In the genomic region with DNA sequence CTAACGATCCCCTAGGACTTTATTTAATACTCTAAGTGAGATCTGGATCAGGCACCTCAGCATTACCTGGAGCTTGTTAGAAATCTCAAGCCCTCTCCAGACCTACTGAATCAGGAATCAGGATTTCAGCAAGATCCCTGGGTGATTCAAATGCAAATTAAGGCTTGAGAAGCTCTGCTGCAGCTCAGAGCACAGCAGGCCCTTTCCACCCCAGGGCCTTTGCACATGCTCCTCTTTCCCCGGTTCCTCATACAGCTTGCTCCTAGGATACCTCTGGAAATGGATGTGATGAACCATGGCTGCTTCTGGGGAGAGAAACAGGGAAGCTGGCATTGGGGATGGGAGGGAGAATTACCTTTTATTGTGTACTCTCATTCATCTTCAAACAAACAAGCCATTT, we compare ENCODE assay signal across 1 cellular context.
TF ChIP-seq lines count a peak whose summit lies in the region.

No MANE protein-coding gene starts in this region.

TF ChIP-seq in HepG2, 621 proteins besides CTCF, POLR2A, EP300 and RAD21:
- TF ChIP-seq MTF1 (CRISPR knock-in tag; IDR thresholded peaks at IDR 0.05): no peak
- TF ChIP-seq TCF12 (IDR thresholded peaks at IDR 0.05): no peak
- no peak for TF ChIP-seq TCF12 (CRISPR knock-in tag; IDR thresholded peaks at IDR 0.05)
- peak; percentile 82 for TF ChIP-seq ZMYM3 (CRISPR knock-in tag; IDR thresholded peaks at IDR 0.05)
- no peak for TF ChIP-seq ZNF20 (CRISPR knock-in tag; IDR thresholded peaks at IDR 0.05)
- no peak for TF ChIP-seq CAMTA2 (CRISPR knock-in tag; IDR thresholded peaks at IDR 0.05; ENCODE audit: borderline replicate concordance)
- no peak for TF ChIP-seq PLSCR1 (CRISPR knock-in tag; IDR thresholded peaks at IDR 0.05; ENCODE audit: borderline replicate concordance)
- no peak for TF ChIP-seq ZNF407 (CRISPR knock-in tag; IDR thresholded peaks at IDR 0.05; ENCODE audit: not compliant biosample characterization)
- no peak for TF ChIP-seq ZNF121 (CRISPR knock-in tag; IDR thresholded peaks at IDR 0.05)
- no peak for TF ChIP-seq ZNF75D (CRISPR knock-in tag; IDR thresholded peaks at IDR 0.05; ENCODE audit: borderline replicate concordance)
